In genomic region chr3:150588027-150588830, GRCh38 we compare ENCODE assay signal across 12 cellular contexts. TPM values are rescaled to one million over a fixed set of nuclear protein-coding genes. Genes with fewer than 3 reads are reported as not detected.
DNase-seq lines count a peak whose midpoint lies in the region; ATAC-seq and TF ChIP-seq lines count a peak whose summit lies in the region.
"Had no signal": no experiment of that assay in that cellular context is flagged by ENCODE, and none has a peak within 500 bp of the region (broad histone marks: within the 10 kb centered on the region; RNA-seq: fewer than 3 reads in every experiment).

No MANE protein-coding gene starts in this region.

- TF ChIP-seq EP300 in gastroesophageal sphincter (IDR thresholded peaks at IDR 0.05) = no peak

- no peaks in the 10 kb centered on the region for H4K20me1 ChIP-seq in Karpas-422 (ENCODE audit: insufficient read depth, low read depth, low read length)

- H3K4me3 ChIP-seq in RWPE2 (ENCODE audit: severe bottlenecking) = no peak overlapping the region
- H3K4me3 ChIP-seq in left ventricle myocardium inferior = peak overlapping the region; percentile 6
- no peak overlapping the region for H3K4me3 ChIP-seq in psoas muscle
- H3K4me3 ChIP-seq in gastroesophageal sphincter = no peak overlapping the region
- no peak overlapping the region for H3K4me3 ChIP-seq in Karpas-422 (ENCODE audit: low read length)
- H3K4me3 ChIP-seq: SJSA1 had no signal

- no peak overlapping the region for H3K9ac ChIP-seq in Karpas-422 (ENCODE audit: low read length)

- H3K27me3 ChIP-seq in RWPE2 (ENCODE audit: insufficient read depth, poor library complexity, severe bottlenecking) (no peaks in the 10 kb centered on the region), left ventricle myocardium inferior (ENCODE audit: low read depth) (no peaks in the 10 kb centered on the region), psoas muscle (ENCODE audit: insufficient read depth in 3 of 3, low read length in 2 of 3) (no peaks in the 10 kb centered on the region), gastroesophageal sphincter (no peaks in the 10 kb centered on the region), Karpas-422 (ENCODE audit: low read length) (no peaks in the 10 kb centered on the region)
- H3K27me3 ChIP-seq: SJSA1 had no signal

- H3K9me3 ChIP-seq in RWPE2 (ENCODE audit: severe bottlenecking) = no peaks in the 10 kb centered on the region
- no peaks in the 10 kb centered on the region for H3K9me3 ChIP-seq in left ventricle myocardium inferior (replicated peaks)
- H3K9me3 ChIP-seq in psoas muscle = no peaks in the 10 kb centered on the region
- no peaks in the 10 kb centered on the region for H3K9me3 ChIP-seq in gastroesophageal sphincter
- H3K9me3 ChIP-seq in Karpas-422 (ENCODE audit: low read length) = no peaks in the 10 kb centered on the region
- H3K9me3 ChIP-seq: SJSA1 had no signal

- H3K4me3 Mint-ChIP-seq in activated CD4-positive, alpha-beta T cell treated with anti-CD3 and anti-CD28 coated beads, Interleukin-2, amount 10 ng/mL, durations not matched to agents 7 days and 5 days = no peak overlapping the region

- H3K27ac ChIP-seq in RWPE2 (ENCODE audit: poor library complexity, severe bottlenecking) = no peak overlapping the region
- H3K27ac ChIP-seq in left ventricle myocardium inferior (replicated peaks) = peak overlapping the region; percentile 80
- H3K27ac ChIP-seq in psoas muscle = peak overlapping the region; percentile 17
- no peak overlapping the region for H3K27ac ChIP-seq in gastroesophageal sphincter
- H3K27ac ChIP-seq in Karpas-422 (ENCODE audit: low read length) = no peak overlapping the region
- H3K27ac ChIP-seq: SJSA1 had no signal

- no peaks in the 10 kb centered on the region for H3K9me2 ChIP-seq in Karpas-422 (replicated peaks; ENCODE audit: insufficient read depth, low read length)

- peaks cover 73% of the 10 kb centered on the region for H3K79me2 ChIP-seq in Karpas-422 (ENCODE audit: low read length)

- H3K27ac Mint-ChIP-seq in activated CD4-positive, alpha-beta T cell treated with anti-CD3 and anti-CD28 coated beads, Interleukin-2, amount 10 ng/mL, durations not matched to agents 7 days and 5 days = peak overlapping the region; percentile 60

- H3K4me1 ChIP-seq in RWPE2 (ENCODE audit: insufficient read depth, poor library complexity, severe bottlenecking) (no peaks in the 10 kb centered on the region), left ventricle myocardium inferior (peaks cover 12% of the 10 kb centered on the region), psoas muscle (peaks cover 5% of the 10 kb centered on the region), gastroesophageal sphincter (no peaks in the 10 kb centered on the region), Karpas-422 (ENCODE audit: low read length) (peaks cover 4% of the 10 kb centered on the region)
- H3K4me1 ChIP-seq: SJSA1 had no signal

- H3K27me3 Mint-ChIP-seq in activated CD4-positive, alpha-beta T cell treated with anti-CD3 and anti-CD28 coated beads, Interleukin-2, amount 10 ng/mL, durations not matched to agents 7 days and 5 days = no peaks in the 10 kb centered on the region

- POLR2A ChIA-PET in activated CD4-positive, alpha-beta T cell treated with anti-CD3 and anti-CD28 coated beads, Interleukin-2, amount 10 ng/mL, durations not matched to agents 7 days and 5 days (lab: Charles Lee) = interaction anchor here (0.7 kb wide), 1 partner anchor 150 kb away, joined by 3 read pairs; no protein-coding TSS in a partner anchor

- H3K36me3 ChIP-seq in RWPE2 (ENCODE audit: low read depth) (peaks cover 44% of the 10 kb centered on the region), left ventricle myocardium inferior (peaks cover 27% of the 10 kb centered on the region), psoas muscle (ENCODE audit: insufficient read depth in 1 of 2, low read depth in 1 of 2) (peaks cover 2 to 32% of the 10 kb centered on the region in 2 donors), gastroesophageal sphincter (peaks cover 0 to 27% of the 10 kb centered on the region in 2 donors), Karpas-422 (ENCODE audit: insufficient read depth, low read length) (peaks cover 24% of the 10 kb centered on the region)

- peaks cover 14% of the 10 kb centered on the region for H3K4me1 Mint-ChIP-seq in activated CD4-positive, alpha-beta T cell treated with anti-CD3 and anti-CD28 coated beads, Interleukin-2, amount 10 ng/mL, durations not matched to agents 7 days and 5 days

- H3K4me2 ChIP-seq in Karpas-422 (ENCODE audit: low read depth, low read length, poor library complexity, severe bottlenecking) = no peak overlapping the region

- TF ChIP-seq CTCF in RWPE2 (IDR thresholded peaks at IDR 0.05; ENCODE audit: poor library complexity, severe bottlenecking) (no peak), left ventricle myocardium inferior (IDR thresholded peaks at IDR 0.05; ENCODE audit: borderline replicate concordance) (no peak), psoas muscle (IDR thresholded peaks at IDR 0.05) (no peak), gastroesophageal sphincter (IDR thresholded peaks at IDR 0.05) (no peak)

- ATAC-seq in RWPE2 (ENCODE audit: low read depth) (peak; percentile 23; the same call in 1 of the 3 replicates), psoas muscle (peak; percentile 83 to 88 (median 86)), gastroesophageal sphincter (no peak)

- H2AFZ ChIP-seq in Karpas-422 (ENCODE audit: low read length) = no peak overlapping the region

- no peak for DNase-seq in activated CD4-positive, alpha-beta T cell treated with anti-CD3 and anti-CD28 coated beads, Interleukin-2, amount 10 ng/mL, durations not matched to agents 7 days and 5 days
- DNase-seq in activated CD4-positive, alpha-beta T cell treated with anti-CD3 and anti-CD28 coated beads, Interleukin-2, amount 50 U/mL, for 48 hours = no peak
- no peak for DNase-seq in RWPE2 (ENCODE audit: low spot score)
- peak; percentile 51 for DNase-seq in left ventricle myocardium inferior
- DNase-seq in psoas muscle = peak in 1 of 2 donors; percentile 57
- DNase-seq in dedifferentiated amniotic fluid mesenchymal stem cell (ENCODE audit: extremely low spot score) = no peak
- DNase-seq in Karpas-422 = no peak
- DNase-seq: activated CD4-positive, CD25-positive, alpha-beta regulatory T cell; activated effector memory CD4-positive, alpha-beta T cell treated with Interleukin-2 at 50 U/mL for 16 hours; NCI-H146 had no signal

- TF ChIP-seq POLR2A in gastroesophageal sphincter (IDR thresholded peaks at IDR 0.05) = no peak

- intact Hi-C loops in left ventricle myocardium inferior (cut with micrococcal nuclease) = no loop called here
- intact Hi-C loops in psoas muscle (cut with DNase I) = loop anchor here in 1 of 2 donors (5.0 kb wide), 1 partner anchor 36 kb away; no protein-coding TSS in a partner anchor

- CTCF ChIA-PET in activated CD4-positive, alpha-beta T cell treated with anti-CD3 and anti-CD28 coated beads, Interleukin-2, amount 10 ng/mL, durations not matched to agents 7 days and 5 days (lab: Charles Lee) = interaction anchor here (2.4 kb wide), 1 partner anchor 15 kb away, joined by 6 read pairs; the partner anchor contains the start of gene SELENOT

- 34 to 47% (median 35%) methylated on average over 9 of the region's 9 CpGs for WGBS in psoas muscle, 3 donors
- 18 to 54% methylated on average over 3 to 4 of the region's 9 CpGs for WGBS in gastroesophageal sphincter (ENCODE audit: low coverage in 1 of 2), 2 donors

- no peaks in the 10 kb centered on the region for H3K9me3 Mint-ChIP-seq in activated CD4-positive, alpha-beta T cell treated with anti-CD3 and anti-CD28 coated beads, Interleukin-2, amount 10 ng/mL, durations not matched to agents 7 days and 5 days

- peaks cover 31% of the 10 kb centered on the region for H3K36me3 Mint-ChIP-seq in activated CD4-positive, alpha-beta T cell treated with anti-CD3 and anti-CD28 coated beads, Interleukin-2, amount 10 ng/mL, durations not matched to agents 7 days and 5 days (ENCODE audit: low read depth)

RNA-seq across cellular contexts. Expression of gene SELENOT, which starts 14.9 kb away (rescaled TPM):
- 100 to 1,000 TPM; 108 to 140 TPM for total RNA-seq in activated CD4-positive, alpha-beta T cell treated with anti-CD3 and anti-CD28 coated beads, Interleukin-2, amount 10 ng/mL, durations not matched to agents 7 days and 5 days
- 70.3 TPM for total RNA-seq in left ventricle myocardium inferior
- 10 to 100 TPM; 49.5 to 78.1 (median 54.8) TPM for total RNA-seq in psoas muscle
- 100 to 1,000 TPM in 1 of 3 donors, 10 to 100 TPM in 2; 41.5 to 104 (median 98.1) TPM for polyA plus RNA-seq in psoas muscle
- 100 to 1,000 TPM in 2 of 4 donors, 10 to 100 TPM in 2; 46.1 to 167 (median 97.2) TPM for total RNA-seq in gastroesophageal sphincter
- total RNA-seq in Karpas-422 (2014; rRNA removed; shearing (Covaris generic); ENCODE audit: low replicate concordance) = 72.8 and 306 TPM in 2 replicates

RNA-seq across cellular contexts. Expression of gene EIF2A, which starts 41.6 kb away (rescaled TPM):
- 10 to 100 TPM; 68.3 to 91.2 TPM for total RNA-seq in activated CD4-positive, alpha-beta T cell treated with anti-CD3 and anti-CD28 coated beads, Interleukin-2, amount 10 ng/mL, durations not matched to agents 7 days and 5 days
- total RNA-seq in left ventricle myocardium inferior = 71.6 TPM
- 100 to 1,000 TPM in 2 of 4 donors, 10 to 100 TPM in 2; 67.2 to 103 (median 91.2) TPM for total RNA-seq in psoas muscle
- 100 to 1,000 TPM in 2 of 3 donors, 10 to 100 TPM in 1; 85.5 to 117 (median 103) TPM for polyA plus RNA-seq in psoas muscle
- 100 to 1,000 TPM in 3 of 4 donors, 10 to 100 TPM in 1; 98.4 to 178 (median 140) TPM for total RNA-seq in gastroesophageal sphincter
- 147 and 161 TPM in 2 replicates for total RNA-seq in Karpas-422 (2014; rRNA removed; shearing (Covaris generic); ENCODE audit: low replicate concordance)

RNA-seq across cellular contexts. Expression of gene SERP1, which starts 41.9 kb away (rescaled TPM):
- 10 to 100 TPM; 79.9 to 83.5 TPM for total RNA-seq in activated CD4-positive, alpha-beta T cell treated with anti-CD3 and anti-CD28 coated beads, Interleukin-2, amount 10 ng/mL, durations not matched to agents 7 days and 5 days
- total RNA-seq in left ventricle myocardium inferior (20.4 TPM), psoas muscle (10 to 100 TPM; 16.3 to 22.5 (median 18.7) TPM), gastroesophageal sphincter (100 to 1,000 TPM in 3 of 4 donors, 10 to 100 TPM in 1; 72.8 to 187 (median 154) TPM)
- polyA plus RNA-seq in psoas muscle = 10 to 100 TPM; 13.2 to 60.2 (median 14.5) TPM
- 168 and 321 TPM in 2 replicates for total RNA-seq in Karpas-422 (2014; rRNA removed; shearing (Covaris generic); ENCODE audit: low replicate concordance)

Comparison
In these comparisons a context has a peak if more than half of its experiments do, and no peak if none do; other contexts are left out.
1. H3K27ac ChIP-seq: peak in left ventricle myocardium inferior (single experiment) and psoas muscle (single experiment); none in RWPE2 (single experiment), gastroesophageal sphincter (0 of 4) and Karpas-422 (single experiment).